ENCODE assay signal across 1 cellular context in genomic region chr6:27544612-27545260, GRCh38.
TF ChIP-seq lines count a peak whose summit lies in the region.

No MANE protein-coding gene starts in this region.

TF ChIP-seq in K562, 482 proteins besides CTCF, POLR2A, EP300 and RAD21 (continued from another document and continues in another):
- no peak for TF ChIP-seq ETS2 (tag; IDR thresholded peaks at IDR 0.05; ENCODE audit: borderline replicate concordance, poor library complexity, severe bottlenecking)
- TF ChIP-seq HDAC2 (IDR thresholded peaks at IDR 0.05) = 0 out of 2 replicates have a peak, but pooled peaks have one; percentile 13
- TF ChIP-seq ZNF77 (CRISPR knock-in tag; IDR thresholded peaks at IDR 0.05) = no peak
- no peak for TF ChIP-seq NELFE (IDR thresholded peaks at IDR 0.05; ENCODE audit: insufficient read depth, insufficient read length)
- 0 out of 2 replicates have a peak, but pooled peaks have one; percentile 56 for TF ChIP-seq ZC3H8 (IDR thresholded peaks at IDR 0.05)
- no peak for TF ChIP-seq JUNB (CRISPR knock-in tag; conservative IDR thresholded peaks at IDR 0.05)
- TF ChIP-seq ZNF347 (CRISPR knock-in tag; IDR thresholded peaks at IDR 0.05; ENCODE audit: low read depth) = no peak
- TF ChIP-seq CREB3 (tag; conservative IDR thresholded peaks at IDR 0.05; ENCODE audit: low read depth) = 0 out of 2 replicates have a peak, but pooled peaks have one; percentile 20
- TF ChIP-seq NR4A1 (CRISPR knock-in tag; IDR thresholded peaks at IDR 0.05) = no peak
- no peak for TF ChIP-seq NR4A1 (tag; IDR thresholded peaks at IDR 0.05)
- TF ChIP-seq MGA (IDR thresholded peaks at IDR 0.05) = peak; percentile 40
- TF ChIP-seq CTCFL (IDR thresholded peaks at IDR 0.05; ENCODE audit: borderline replicate concordance, insufficient read depth, low read depth, low read length, poor library complexity, severe bottlenecking) = no peak
- no peak for TF ChIP-seq SPI1 (IDR thresholded peaks at IDR 0.05; ENCODE audit: borderline replicate concordance, low read depth, low read length)
- 0 out of 2 replicates have a peak, but pooled peaks have one; percentile 23 for TF ChIP-seq KHSRP (IDR thresholded peaks at IDR 0.05)
- TF ChIP-seq MAX (CRISPR knock-in tag; IDR thresholded peaks at IDR 0.05) = no peak
- no peak for TF ChIP-seq DACH1 (IDR thresholded peaks at IDR 0.05; ENCODE audit: partially characterized antibody)
- TF ChIP-seq E2F3 (CRISPR knock-in tag; IDR thresholded peaks at IDR 0.05) = no peak
- TF ChIP-seq ZNF354B (CRISPR knock-in tag; IDR thresholded peaks at IDR 0.05) = no peak
- TF ChIP-seq MNT (conservative IDR thresholded peaks at IDR 0.05) = 0 out of 4 replicates have a peak, but pooled peaks of 1 of the 2 experiments have one; percentile 13
- TF ChIP-seq TSC22D4 (tag; IDR thresholded peaks at IDR 0.05) = no peak
- peak in 1 of 3 experiments; percentile 47 for TF ChIP-seq YY1 (IDR thresholded peaks at IDR 0.05; ENCODE audit: borderline replicate concordance in 1 of 3, control insufficient read depth in 1 of 3, extremely low read depth in 1 of 3, insufficient read depth in 3 of 3, insufficient read length in 1 of 3, insufficient replicate concordance in 2 of 3, low read depth in 1 of 3, low read length in 2 of 3)
- TF ChIP-seq HNRNPL (IDR thresholded peaks at IDR 0.05; ENCODE audit: low read depth, low read length) = no peak
- TF ChIP-seq POLR2B (IDR thresholded peaks at IDR 0.05; ENCODE audit: low read depth, partially characterized antibody) = peak; percentile 6
- TF ChIP-seq RFX1 (IDR thresholded peaks at IDR 0.05) = no peak
- TF ChIP-seq TAF9B (IDR thresholded peaks at IDR 0.05; ENCODE audit: partially characterized antibody) = peak; percentile 52
- TF ChIP-seq MCM5 (IDR thresholded peaks at IDR 0.05; ENCODE audit: low read depth) = no peak
- TF ChIP-seq ZNF766 (CRISPR knock-in tag; conservative IDR thresholded peaks at IDR 0.05) = no peak
- no peak for TF ChIP-seq ZBTB7A (IDR thresholded peaks at IDR 0.05; ENCODE audit: borderline replicate concordance, control insufficient read depth, low read depth, low read length)
- TF ChIP-seq FOXP4 (CRISPR knock-in tag; IDR thresholded peaks at IDR 0.05; ENCODE audit: borderline replicate concordance) = no peak
- TF ChIP-seq MED1 (CRISPR knock-in tag; IDR thresholded peaks at IDR 0.05; ENCODE audit: borderline replicate concordance) = no peak
- no peak for TF ChIP-seq SREBF2 (CRISPR knock-in tag; IDR thresholded peaks at IDR 0.05)
- TF ChIP-seq POLR2G (IDR thresholded peaks at IDR 0.05; ENCODE audit: low read depth, low read length) = 0 out of 2 replicates have a peak, but pooled peaks have one; percentile 18
- no peak for TF ChIP-seq TAF15 (IDR thresholded peaks at IDR 0.05; ENCODE audit: low read depth, low read length)
- TF ChIP-seq PHB2 (IDR thresholded peaks at IDR 0.05; ENCODE audit: low read depth) = no peak
- TF ChIP-seq FOXK2 (conservative IDR thresholded peaks at IDR 0.05 in 1 of 2, IDR thresholded peaks at IDR 0.05 in 1 of 2; ENCODE audit: low read depth in 2 of 2) = peak in 1 of 2 experiments; percentile 19; a peak in 1 of 4 replicates
- TF ChIP-seq ATF3 (IDR thresholded peaks at IDR 0.05) = no peak
- no peak for TF ChIP-seq ATF3 (CRISPR knock-in tag; conservative IDR thresholded peaks at IDR 0.05)
- no peak for TF ChIP-seq HBP1 (CRISPR knock-in tag; IDR thresholded peaks at IDR 0.05)
- TF ChIP-seq JUN (IDR thresholded peaks at IDR 0.05; ENCODE audit: borderline replicate concordance, low read depth, low read length) = no peak
- TF ChIP-seq JUN (CRISPR knock-in tag; IDR thresholded peaks at IDR 0.05; ENCODE audit: borderline replicate concordance) = no peak
- TF ChIP-seq RBFOX2 (IDR thresholded peaks at IDR 0.05; ENCODE audit: low read depth, low read length) = no peak
- no peak for TF ChIP-seq TFAM (CRISPR knock-in tag; conservative IDR thresholded peaks at IDR 0.05)
- no peak for TF ChIP-seq ZNF134 (CRISPR knock-in tag; conservative IDR thresholded peaks at IDR 0.05)
- TF ChIP-seq SOX6 (IDR thresholded peaks at IDR 0.05) = no peak
- no peak for TF ChIP-seq PURB (CRISPR knock-in tag; IDR thresholded peaks at IDR 0.05; ENCODE audit: low read depth)
